ENCODE assay signal across 23 cellular contexts in the genomic region with DNA sequence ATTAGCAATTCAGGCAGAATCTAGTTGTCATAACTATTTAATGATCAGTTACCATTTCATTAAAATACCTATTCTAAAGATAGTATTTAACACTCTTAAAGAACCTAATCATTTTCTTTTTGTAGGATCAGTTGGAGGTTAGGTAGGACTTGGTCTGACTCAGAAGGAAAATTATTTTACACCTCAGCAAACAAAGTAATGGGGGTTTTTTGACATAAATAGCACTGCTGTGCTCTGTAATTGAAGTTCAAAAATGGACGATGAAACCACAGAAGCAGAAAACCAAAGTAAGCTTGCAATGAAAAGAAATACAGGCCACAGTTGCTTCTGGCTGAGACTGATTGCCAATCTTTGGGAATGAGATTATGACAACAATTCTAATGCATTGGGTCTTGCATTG.
DNase-seq lines count a peak whose midpoint lies in the region; ATAC-seq lines count a peak whose summit lies in the region.
"Had no signal": no experiment of that assay in that cellular context is flagged by ENCODE, and none has a peak within 500 bp of the region (broad histone marks: within the 10 kb centered on the region; RNA-seq: fewer than 3 reads in every experiment).

No MANE protein-coding gene starts in this region.

- H3K27me3 Mint-ChIP-seq in CD4-positive, alpha-beta memory T cell = peaks cover 1 to 3% of the 10 kb centered on the region in 2 donors

- H3K9me3 Mint-ChIP-seq in CD4-positive, alpha-beta memory T cell = no peaks in the 10 kb centered on the region
- H3K9me3 Mint-ChIP-seq: activated B cell treated with CpG ODN at 0.5 μM for 24 hours; activated CD4-positive, alpha-beta memory T cell treated with anti-CD3 and anti-CD28 coated beads for 36 hours; activated naive CD4-positive, alpha-beta T cell treated with anti-CD3 and anti-CD28 coated beads for 36 hours; naive thymus-derived CD8-positive, alpha-beta T cell; T-helper 1 cell treated with Interleukin-12 subunit alpha and Interleukin-12 subunit beta and Interleukin-4 antibody, amounts not matched to agents 30 μg/mL and 1 μg/mL, for 36 hours had no signal

- no peaks in the 10 kb centered on the region for H3K4me1 Mint-ChIP-seq in CD4-positive, alpha-beta memory T cell
- H3K4me1 Mint-ChIP-seq: activated B cell treated with CpG ODN at 0.5 μM for 24 hours; B cell; naive thymus-derived CD8-positive, alpha-beta T cell had no signal

- CTCF ChIA-PET in CD4-positive, alpha-beta memory T cell (lab: Charles Lee; ENCODE audit: partially characterized antibody) = interaction anchor here (1.4 kb wide), 1 partner anchor 23 kb away, joined by 4 read pairs; no protein-coding TSS in a partner anchor

- H3K36me3 Mint-ChIP-seq in CD4-positive, alpha-beta memory T cell = no peaks in the 10 kb centered on the region
- H3K36me3 Mint-ChIP-seq: activated CD4-positive, alpha-beta memory T cell treated with anti-CD3 and anti-CD28 coated beads for 36 hours; naive thymus-derived CD8-positive, alpha-beta T cell had no signal

- POLR2A ChIA-PET in CD4-positive, alpha-beta memory T cell (lab: Charles Lee; ENCODE audit: partially characterized antibody) = no interaction called here

- H3K4me3 Mint-ChIP-seq in CD4-positive, alpha-beta memory T cell = no peak overlapping the region
- H3K4me3 Mint-ChIP-seq: activated B cell treated with CpG ODN at 0.5 μM for 24 hours; activated CD4-positive, alpha-beta memory T cell treated with anti-CD3 and anti-CD28 coated beads for 36 hours; activated naive CD4-positive, alpha-beta T cell treated with anti-CD3 and anti-CD28 coated beads for 36 hours; B cell; naive thymus-derived CD8-positive, alpha-beta T cell; T-helper 1 cell treated with Interleukin-12 subunit alpha and Interleukin-12 subunit beta and Interleukin-4 antibody, amounts not matched to agents 30 μg/mL and 1 μg/mL, for 36 hours had no signal

- intact Hi-C loops in CD4-positive, alpha-beta memory T cell (cut with micrococcal nuclease) = no loop called here

- no peaks in the 10 kb centered on the region for H3K36me3 ChIP-seq in CD4-positive, alpha-beta memory T cell (ENCODE audit: insufficient read depth, low read length)
- H3K36me3 ChIP-seq: tibial artery had no signal

- no peaks in the 10 kb centered on the region for H3K4me1 ChIP-seq in CD4-positive, alpha-beta memory T cell (ENCODE audit: insufficient read depth, low read length)
- H3K4me1 ChIP-seq: tibial artery had no signal

- ATAC-seq in GM18907 (IDR thresholded peaks at IDR 0.05; ENCODE audit: unreplicated experiment) = peak; percentile 78
- peak; percentile 51 for ATAC-seq in HG02798 (IDR thresholded peaks at IDR 0.05; ENCODE audit: poor library complexity, unreplicated experiment)
- ATAC-seq in HG03442 (IDR thresholded peaks at IDR 0.05; ENCODE audit: unreplicated experiment) = peak; percentile 58
- no peak for ATAC-seq in HG02970 (IDR thresholded peaks at IDR 0.05; ENCODE audit: low FRiP score, unreplicated experiment)
- ATAC-seq: esophagus mucosa; naive thymus-derived CD8-positive, alpha-beta T cell; stimulated activated naive CD8-positive, alpha-beta T cell treated with anti-CD3 and anti-CD28 coated beads, Interleukin-15, Interleukin-2, amounts not matched to agents 100 U/mL and 50 U/mL, for 24 hours had no signal

- H3K27ac Mint-ChIP-seq in CD4-positive, alpha-beta memory T cell = no peak overlapping the region
- H3K27ac Mint-ChIP-seq: activated B cell treated with CpG ODN at 0.5 μM for 24 hours; activated CD4-positive, alpha-beta memory T cell treated with anti-CD3 and anti-CD28 coated beads for 36 hours; activated naive CD4-positive, alpha-beta T cell treated with anti-CD3 and anti-CD28 coated beads for 36 hours; B cell; naive thymus-derived CD8-positive, alpha-beta T cell; T-helper 1 cell treated with Interleukin-12 subunit alpha and Interleukin-12 subunit beta and Interleukin-4 antibody, amounts not matched to agents 30 μg/mL and 1 μg/mL, for 36 hours had no signal

- no peak overlapping the region for H3K4me3 ChIP-seq in CD4-positive, alpha-beta memory T cell (ENCODE audit: low read length in 2 of 2)
- H3K4me3 ChIP-seq: tibial artery had no signal

- no peaks in the 10 kb centered on the region for H3K9me3 ChIP-seq in CD4-positive, alpha-beta memory T cell (ENCODE audit: control insufficient read depth in 1 of 2, low read length in 2 of 2)
- H3K9me3 ChIP-seq: tibial artery had no signal

- no peak overlapping the region for H3K27ac ChIP-seq in CD4-positive, alpha-beta memory T cell (ENCODE audit: low read depth, low read length)
- H3K27ac ChIP-seq: tibial artery had no signal

- H3K27me3 ChIP-seq in CD4-positive, alpha-beta memory T cell (ENCODE audit: insufficient read depth, low read length) = no peaks in the 10 kb centered on the region
- H3K27me3 ChIP-seq: tibial artery had no signal

- no peak for DNase-seq in CD4-positive, alpha-beta memory T cell
- no peak for DNase-seq in occipital lobe (lab: John Stamatoyannopoulos, UW)
- DNase-seq in T-helper 9 cell = no peak
- DNase-seq: activated B cell treated with CpG ODN at 0.5 μM for 24 hours; activated CD4-positive, alpha-beta memory T cell treated with anti-CD3 and anti-CD28 coated beads for 36 hours; activated naive CD4-positive, alpha-beta T cell treated with anti-CD3 and anti-CD28 coated beads for 36 hours; activated T-cell treated with anti-CD3 and anti-CD28 coated beads, Interleukin-2, amount 50 U/mL, for 1 hour; caudate nucleus; H7; mesenchymal stem cell; naive thymus-derived CD8-positive, alpha-beta T cell; NCI-H1694; NCI-H226; stimulated activated CD4-positive, alpha-beta T cell treated with anti-CD3 and anti-CD28 coated beads, Interleukin-1b, Interleukin-23, amount 100 ng/mL, for 48 hours; stimulated activated naive CD8-positive, alpha-beta T cell treated with anti-CD3 and anti-CD28 coated beads, Interleukin-15, Interleukin-2, amounts not matched to agents 100 U/mL and 50 U/mL, for 24 hours; tibial artery had no signal
